In genomic region chr1:158154501-158154900, GRCh38 we compare ENCODE assay signal across 19 cellular contexts. TPM values are rescaled to one million over a fixed set of nuclear protein-coding genes. Genes with fewer than 3 reads are reported as not detected.
"Had no signal": no experiment of that assay in that cellular context is flagged by ENCODE, and none has a peak within 500 bp of the region (broad histone marks: within the 10 kb centered on the region; RNA-seq: fewer than 3 reads in every experiment).

No MANE protein-coding gene starts in this region.

- H3K9me3 Mint-ChIP-seq: activated CD8-positive, alpha-beta T cell treated with anti-CD3 and anti-CD28 coated beads for 36 hours; activated naive CD8-positive, alpha-beta T cell treated with anti-CD3 and anti-CD28 coated beads for 36 hours; nephron; stimulated activated effector memory CD8-positive, alpha-beta T cell treated with anti-CD3 and anti-CD28 coated beads, Interleukin-12 subunit alpha, Interleukin-12 subunit beta, amount 100 ng/mL, for 72 hours had no signal

- H3K4me3 ChIP-seq: body of pancreas, dorsolateral prefrontal cortex, left lung, testis had no signal

- H3K9me3 ChIP-seq: body of pancreas, left lung, testis had no signal

- H3K27ac ChIP-seq: body of pancreas, dorsolateral prefrontal cortex, left lung, parathyroid adenoma, testis had no signal

- H3K27me3 ChIP-seq: body of pancreas, testis had no signal

- H3K4me1 ChIP-seq: parathyroid adenoma, testis had no signal

- H3K9ac ChIP-seq: parathyroid adenoma had no signal

- H3K27ac Mint-ChIP-seq: activated CD4-positive, alpha-beta T cell treated with anti-CD3 and anti-CD28 coated beads, Interleukin-2, amount 10 ng/mL, durations not matched to agents 24 days and 14 days; activated CD8-positive, alpha-beta T cell treated with anti-CD3 and anti-CD28 coated beads for 36 hours; activated naive CD8-positive, alpha-beta T cell treated with anti-CD3 and anti-CD28 coated beads for 36 hours; activated T-helper 17 cell treated with anti-CD3 and anti-CD28 coated beads, Interleukin-2, amount 50 U/mL, for 72 hours; nephron; stimulated activated effector memory CD8-positive, alpha-beta T cell treated with anti-CD3 and anti-CD28 coated beads, Interleukin-12 subunit alpha, Interleukin-12 subunit beta, amount 100 ng/mL, for 72 hours; type B pancreatic cell had no signal

- H3K36me3 ChIP-seq: left lung had no signal

- H2AFZ ChIP-seq: parathyroid adenoma had no signal

- H3K79me2 ChIP-seq: parathyroid adenoma had no signal

- H3K36me3 Mint-ChIP-seq: activated naive CD8-positive, alpha-beta T cell treated with anti-CD3 and anti-CD28 coated beads for 36 hours; stimulated activated effector memory CD8-positive, alpha-beta T cell treated with anti-CD3 and anti-CD28 coated beads, Interleukin-12 subunit alpha, Interleukin-12 subunit beta, amount 100 ng/mL, for 72 hours; type B pancreatic cell had no signal

- DNase-seq: activated CD4-positive, alpha-beta T cell treated with anti-CD3 and anti-CD28 coated beads, Interleukin-2, amount 10 ng/mL, durations not matched to agents 24 days and 14 days; activated CD8-positive, alpha-beta T cell treated with anti-CD3 and anti-CD28 coated beads for 36 hours; activated naive CD4-positive, alpha-beta T cell; activated naive CD8-positive, alpha-beta T cell treated with anti-CD3 and anti-CD28 coated beads for 36 hours; activated T-cell treated with anti-CD3 and anti-CD28 coated beads, Interleukin-2, amount 50 U/mL, for 1 hour; amygdala; body of pancreas; caudate nucleus; dorsolateral prefrontal cortex; left lung; stimulated activated CD4-positive, alpha-beta T cell treated with anti-CD3 and anti-CD28 coated beads, Interleukin-4, amount 100 ng/mL, for 24 hours; T-helper 9 cell; testis had no signal

- H3K4me3 Mint-ChIP-seq: activated CD4-positive, alpha-beta T cell treated with anti-CD3 and anti-CD28 coated beads, Interleukin-2, amount 10 ng/mL, durations not matched to agents 24 days and 14 days; activated CD8-positive, alpha-beta T cell treated with anti-CD3 and anti-CD28 coated beads for 36 hours; activated naive CD8-positive, alpha-beta T cell treated with anti-CD3 and anti-CD28 coated beads for 36 hours; activated T-helper 17 cell treated with anti-CD3 and anti-CD28 coated beads, Interleukin-2, amount 50 U/mL, for 72 hours; nephron; stimulated activated effector memory CD8-positive, alpha-beta T cell treated with anti-CD3 and anti-CD28 coated beads, Interleukin-12 subunit alpha, Interleukin-12 subunit beta, amount 100 ng/mL, for 72 hours; type B pancreatic cell had no signal

- ATAC-seq: activated CD8-positive, alpha-beta T cell treated with anti-CD3 and anti-CD28 coated beads for 36 hours; activated T-helper 17 cell treated with anti-CD3 and anti-CD28 coated beads, Interleukin-2, amount 50 U/mL, for 72 hours; body of pancreas; left lung; sciatic nerve; stimulated activated effector memory CD8-positive, alpha-beta T cell treated with anti-CD3 and anti-CD28 coated beads, Interleukin-12 subunit alpha, Interleukin-12 subunit beta, amount 100 ng/mL, for 72 hours had no signal

RNA-seq across cellular contexts. Expression of gene CD1D, which starts 26.2 kb away (rescaled TPM):
- total RNA-seq: activated CD4-positive, alpha-beta T cell treated with anti-CD3 and anti-CD28 coated beads, Interleukin-2, amount 10 ng/mL, durations not matched to agents 24 days and 14 days; activated CD8-positive, alpha-beta T cell treated with anti-CD3 and anti-CD28 coated beads for 36 hours; activated naive CD8-positive, alpha-beta T cell treated with anti-CD3 and anti-CD28 coated beads for 36 hours; activated T-helper 17 cell treated with anti-CD3 and anti-CD28 coated beads, Interleukin-2, amount 50 U/mL, for 72 hours had no signal
